ENCODE assay signal across 8 cellular contexts in genomic region chr10:72637398-72637857, GRCh38. TPM values are rescaled to one million over a fixed set of nuclear protein-coding genes. Genes with fewer than 3 reads are reported as not detected.
DNase-seq lines count a peak whose midpoint lies in the region; ATAC-seq and TF ChIP-seq lines count a peak whose summit lies in the region.

No MANE protein-coding gene starts in this region.

- H3K27ac ChIP-seq in ascending aorta, result peak overlapping the region in 1 of 2 donors; percentile 32

- no peak for TF ChIP-seq CTCF in GM13976 (IDR thresholded peaks at IDR 0.05; ENCODE audit: borderline replicate concordance, control extremely low read depth, extremely low read depth, insufficient read depth, missing control alignments)
- TF ChIP-seq CTCF in ascending aorta (IDR thresholded peaks at IDR 0.05), result no peak

- H3K27me3 ChIP-seq in ascending aorta (no peaks in the 10 kb centered on the region), mucosa of stomach (ENCODE audit: control insufficient read depth, insufficient read depth, low read length) (no peaks in the 10 kb centered on the region)

- TF ChIP-seq POLR2A in GM18505 (IDR thresholded peaks at IDR 0.05; ENCODE audit: borderline replicate concordance, extremely low read depth, insufficient read depth, insufficient read length), result no peak

- DNase-seq in GM13976 (ENCODE audit: low spot score) (peak; percentile 56), ascending aorta (ENCODE audit: low spot score in 2 of 2) (peak; percentile 28 to 70), G401 (ENCODE audit: low spot score) (no peak), D341Med (ENCODE audit: low spot score) (no peak)
- peak; percentile 90 for DNase-seq in Jurkat, Clone E6-1 (ENCODE audit: low read depth, low spot score)

- peak overlapping the region; percentile 25 for H3K9ac ChIP-seq in mucosa of stomach (ENCODE audit: low read length)

- H3K36me3 ChIP-seq in ascending aorta (no peaks in the 10 kb centered on the region), mucosa of stomach (ENCODE audit: control insufficient read depth, insufficient read depth, low read length) (no peaks in the 10 kb centered on the region)

- no peak for ATAC-seq in HG02678 (IDR thresholded peaks at IDR 0.05; ENCODE audit: unreplicated experiment)
- no peak for ATAC-seq in GM18505 (IDR thresholded peaks at IDR 0.05; ENCODE audit: unreplicated experiment)

- H3K9me3 ChIP-seq in ascending aorta (no peaks in the 10 kb centered on the region), mucosa of stomach (ENCODE audit: control insufficient read depth, low read length) (no peaks in the 10 kb centered on the region)

- in situ Hi-C loops in GM13976 (cut with MboI; ENCODE audit: low sequenced_read_pairs, unreplicated experiment), result no loop called here
- in situ Hi-C loops in G401 (cut with HindIII; ENCODE audit: low sequenced_read_pairs), result no loop called here

- no peak overlapping the region for H3K4me3 ChIP-seq in Jurkat, Clone E6-1 (ENCODE audit: low read length)
- H3K4me3 ChIP-seq in ascending aorta, result no peak overlapping the region
- no peak overlapping the region for H3K4me3 ChIP-seq in mucosa of stomach (ENCODE audit: low read length)

- peaks cover 0 to 5% of the 10 kb centered on the region in 2 donors for H3K4me1 ChIP-seq in ascending aorta
- H3K4me1 ChIP-seq in mucosa of stomach (ENCODE audit: control insufficient read depth, insufficient read depth, low read length), result peaks cover 37% of the 10 kb centered on the region

- intact Hi-C loops in ascending aorta (cut with DNase I), result no loop called here

RNA-seq across cellular contexts. Expression of gene MICU1, which starts 11.5 kb away (rescaled TPM):
- polyA plus RNA-seq in Jurkat, Clone E6-1 (2012; ENCODE audit: insufficient read depth, insufficient read length), result 39.6 TPM
- 18.9 TPM for total RNA-seq in ascending aorta
- total RNA-seq in G401 (2014; rRNA removed; shearing (Covaris generic)), result 57.0 and 57.1 TPM in 2 replicates

RNA-seq across cellular contexts. Expression of gene MCU, which starts 54.5 kb away (rescaled TPM):
- 16.7 TPM for polyA plus RNA-seq in Jurkat, Clone E6-1 (2012; ENCODE audit: insufficient read depth, insufficient read length)
- total RNA-seq in ascending aorta, result 22.0 TPM
- 25.8 and 41.6 TPM in 2 replicates for total RNA-seq in G401 (2014; rRNA removed; shearing (Covaris generic))

Comparison
In these comparisons a context has a peak if more than half of its experiments do, and no peak if none do; other contexts are left out.
1. DNase-seq: peak in GM13976 (single experiment), Jurkat, Clone E6-1 (single experiment) and ascending aorta (2 of 2); none in G401 (single experiment) and D341Med (single experiment).